Comparison of ENCODE assay signal across 22 cellular contexts in genomic region chr7:43508434-43508833, GRCh38.
"Had no signal": no experiment of that assay in that cellular context is flagged by ENCODE, and none has a peak within 500 bp of the region (broad histone marks: within the 10 kb centered on the region; RNA-seq: fewer than 3 reads in every experiment).

No MANE protein-coding gene starts in this region.

- ATAC-seq: Panc1, PC-3, SK-N-SH treated with all-trans-retinoic acid at 6 μM for 48 hours had no signal

- H3K36me3 ChIP-seq: MG63 had no signal

- H3K9me3 ChIP-seq: MG63 had no signal

- H3K27ac ChIP-seq: KMS-11, RWPE1 had no signal

- DNase-seq: MG63; NCI-H1092; NCI-H1105 treated with DMSO at 0.1 percent for 48 hours; NCI-H1417 treated with DMSO at 0.1 percent for 48 hours; NCI-H146; NCI-H1694 treated with DMSO at 0.1 percent for 48 hours; NCI-H1930; NCI-H2081; NCI-H2171; NCI-H226; NCI-H446; NCI-H510A; NCI-H524 treated with DMSO at 0.1 percent for 48 hours; NCI-H69; NCI-H774; NK-92 treated with Interleukin-12 subunit alpha and Interleukin-12 subunit beta, amount 100 ng/mL, for 24 hours; PC-3; SHP77 had no signal
